Comparison of ENCODE assay signal across 10 cellular contexts in the genomic region with DNA sequence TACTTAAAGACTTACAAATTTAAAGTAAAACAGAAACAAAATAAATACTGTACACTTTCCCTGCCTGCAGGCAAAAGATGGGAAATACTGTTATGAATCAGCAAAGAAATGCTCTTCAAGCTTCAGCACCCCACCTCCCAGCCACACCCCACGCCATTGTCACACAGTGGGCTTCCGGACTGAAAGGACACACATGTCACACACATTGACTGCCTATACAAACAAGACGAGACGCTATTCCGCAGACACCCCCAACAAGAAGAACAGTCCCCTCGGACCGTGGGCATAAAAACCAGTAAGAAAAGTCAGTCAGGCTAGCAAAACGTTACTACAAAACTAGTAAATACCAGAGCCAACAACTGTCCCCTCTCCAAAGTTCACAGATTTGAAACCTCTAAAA. TPM values are rescaled to one million over a fixed set of nuclear protein-coding genes. Genes with fewer than 3 reads are reported as not detected.
DNase-seq lines count a peak whose midpoint lies in the region; ATAC-seq and TF ChIP-seq lines count a peak whose summit lies in the region.
"Had no signal": no experiment of that assay in that cellular context is flagged by ENCODE, and none has a peak within 500 bp of the region (broad histone marks: within the 10 kb centered on the region; RNA-seq: fewer than 3 reads in every experiment).

No MANE protein-coding gene starts in this region.

- no peak overlapping the region for H2AK5ac ChIP-seq in trophoblast cell (ENCODE audit: low read length)

- no peak overlapping the region for H4K8ac ChIP-seq in trophoblast cell (ENCODE audit: low read depth, low read length)

- H3K79me2 ChIP-seq in trophoblast cell (ENCODE audit: control insufficient read depth, insufficient read depth, low read length, poor library complexity) = no peaks in the 10 kb centered on the region

- no peak overlapping the region for H3K9ac ChIP-seq in trophoblast cell (ENCODE audit: low read length)

- H2BK5ac ChIP-seq in trophoblast cell (ENCODE audit: low read depth, low read length, poor library complexity) = no peak overlapping the region

- H3K36me3 Mint-ChIP-seq in activated CD4-positive, alpha-beta memory T cell treated with anti-CD3 and anti-CD28 coated beads for 36 hours = peaks cover under 1% of the 10 kb centered on the region
- no peaks in the 10 kb centered on the region for H3K36me3 Mint-ChIP-seq in nephron progenitor cell (ENCODE audit: low read depth)

- H3K36me3 ChIP-seq in left ventricle myocardium inferior (peaks cover 20% of the 10 kb centered on the region), trophoblast cell (ENCODE audit: control insufficient read depth in 1 of 2, insufficient read depth in 2 of 2, low read length in 2 of 2) (peaks cover 0 to 2% of the 10 kb centered on the region in 2 experiments)

- peaks cover 23% of the 10 kb centered on the region for H3K4me1 Mint-ChIP-seq in activated CD4-positive, alpha-beta memory T cell treated with anti-CD3 and anti-CD28 coated beads for 36 hours (ENCODE audit: low read depth)
- H3K4me1 Mint-ChIP-seq in nephron progenitor cell = no peaks in the 10 kb centered on the region

- peak overlapping the region; percentile 26 for H3K27ac Mint-ChIP-seq in activated CD4-positive, alpha-beta memory T cell treated with anti-CD3 and anti-CD28 coated beads for 36 hours
- H3K27ac Mint-ChIP-seq in nephron progenitor cell = no peak overlapping the region

- H2AFZ ChIP-seq in trophoblast cell (ENCODE audit: insufficient read depth, low read length, poor library complexity) = no peak overlapping the region

- H3K4me3 Mint-ChIP-seq in activated CD4-positive, alpha-beta memory T cell treated with anti-CD3 and anti-CD28 coated beads for 36 hours = no peak overlapping the region
- H3K4me3 Mint-ChIP-seq in nephron progenitor cell = no peak overlapping the region
- H3K4me3 Mint-ChIP-seq: neural crest cell had no signal

- H3K4me2 ChIP-seq in trophoblast cell (ENCODE audit: low read length) = no peak overlapping the region

- H4K91ac ChIP-seq in trophoblast cell (ENCODE audit: low read depth, low read length) = no peak overlapping the region

- no CpG with 5 or more reads among the region's 8 CpGs for WGBS in trophoblast cell (ENCODE audit: extremely low coverage, insufficient coverage, insufficient read length)

- no peak overlapping the region for H3K14ac ChIP-seq in trophoblast cell (ENCODE audit: low read length)

- no peak overlapping the region for H3K23ac ChIP-seq in trophoblast cell (ENCODE audit: low read length)

- DNase-seq in left ventricle myocardium inferior (peak; percentile 18), Right ventricle myocardium superior (no peak), trophoblast cell (no peak), nephron progenitor cell (no peak), cortex of kidney (lab: John Stamatoyannopoulos, UW) (no peak)
- peak; percentile 71 for DNase-seq in activated CD4-positive, alpha-beta memory T cell treated with anti-CD3 and anti-CD28 coated beads for 36 hours
- peak; percentile 49 for DNase-seq in stimulated activated naive CD8-positive, alpha-beta T cell treated with anti-CD3 and anti-CD28 coated beads, Interleukin-15, Interleukin-2, amounts not matched to agents 100 U/mL and 50 U/mL, for 24 hours

- H3K27me3 Mint-ChIP-seq in activated CD4-positive, alpha-beta memory T cell treated with anti-CD3 and anti-CD28 coated beads for 36 hours = no peaks in the 10 kb centered on the region
- no peaks in the 10 kb centered on the region for H3K27me3 Mint-ChIP-seq in nephron progenitor cell (ENCODE audit: low read depth, poor library complexity)

- H3K4me3 ChIP-seq in left ventricle myocardium inferior (no peak overlapping the region), trophoblast cell (ENCODE audit: low read depth, low read length) (no peak overlapping the region)
- H3K4me3 ChIP-seq: SK-N-MC had no signal

- POLR2A ChIA-PET in activated CD4-positive, alpha-beta memory T cell treated with anti-CD3 and anti-CD28 coated beads for 36 hours (lab: Charles Lee) = no interaction called here

- H2BK12ac ChIP-seq in trophoblast cell (ENCODE audit: low read length) = no peak overlapping the region

- no peak overlapping the region for H4K12ac ChIP-seq in trophoblast cell (ENCODE audit: low read depth, low read length)

- H3K27me3 ChIP-seq in left ventricle myocardium inferior (ENCODE audit: low read depth) (no peaks in the 10 kb centered on the region), trophoblast cell (ENCODE audit: insufficient read depth, low read length) (no peaks in the 10 kb centered on the region)

- CTCF ChIA-PET in activated CD4-positive, alpha-beta memory T cell treated with anti-CD3 and anti-CD28 coated beads for 36 hours (lab: Charles Lee) = no interaction called here

- H3K27ac ChIP-seq in left ventricle myocardium inferior (replicated peaks) (peak overlapping the region; percentile 24), trophoblast cell (ENCODE audit: low read depth, low read length) (no peak overlapping the region)
- H3K27ac ChIP-seq: SK-N-MC had no signal

- H3K4me1 ChIP-seq in left ventricle myocardium inferior (peaks cover 7% of the 10 kb centered on the region), trophoblast cell (ENCODE audit: control insufficient read depth in 1 of 2, insufficient read depth in 2 of 2, low read length in 2 of 2) (no peaks in the 10 kb centered on the region)

- H3K9me3 ChIP-seq in left ventricle myocardium inferior (replicated peaks) = no peaks in the 10 kb centered on the region
- H3K9me3 ChIP-seq in trophoblast cell (ENCODE audit: insufficient read depth, low read depth, low read length) = no peaks in the 10 kb centered on the region

- no peak overlapping the region for H3K4ac ChIP-seq in trophoblast cell (ENCODE audit: low read depth, low read length)

- intact Hi-C loops in left ventricle myocardium inferior (cut with micrococcal nuclease) = no loop called here
- intact Hi-C loops in Right ventricle myocardium superior (cut with DNase I) = no loop called here
- intact Hi-C loops in activated CD4-positive, alpha-beta memory T cell treated with anti-CD3 and anti-CD28 coated beads for 36 hours (cut with micrococcal nuclease) = loop anchor here (2.0 to 5.0 kb wide), 2 partner anchors 24 to 92 kb away; partner anchors contain the start of gene KDM7A

- H3K79me1 ChIP-seq in trophoblast cell (ENCODE audit: low read length) = no peaks in the 10 kb centered on the region

- H3K18ac ChIP-seq in trophoblast cell (ENCODE audit: low read length) = no peak overlapping the region

- no peak for ATAC-seq in Right ventricle myocardium superior (ENCODE audit: poor library complexity)
- ATAC-seq in HG03039 (IDR thresholded peaks at IDR 0.05; ENCODE audit: unreplicated experiment) = peak; percentile 90
- peak; percentile 62 for ATAC-seq in stimulated activated naive CD8-positive, alpha-beta T cell treated with anti-CD3 and anti-CD28 coated beads, Interleukin-15, Interleukin-2, amounts not matched to agents 100 U/mL and 50 U/mL, for 24 hours

- no peaks in the 10 kb centered on the region for H3K9me3 Mint-ChIP-seq in activated CD4-positive, alpha-beta memory T cell treated with anti-CD3 and anti-CD28 coated beads for 36 hours
- no peaks in the 10 kb centered on the region for H3K9me3 Mint-ChIP-seq in nephron progenitor cell
- H3K9me3 Mint-ChIP-seq: neural crest cell had no signal

- H2BK120ac ChIP-seq in trophoblast cell (ENCODE audit: insufficient read depth, low read length, poor library complexity) = no peak overlapping the region

- TF ChIP-seq CTCF in left ventricle myocardium inferior (IDR thresholded peaks at IDR 0.05; ENCODE audit: borderline replicate concordance) (no peak), nephron progenitor cell (IDR thresholded peaks at IDR 0.05) (no peak)

RNA-seq across cellular contexts. Expression of gene PARP12, which starts 22.2 kb away (rescaled TPM):
- total RNA-seq in left ventricle myocardium inferior (16.4 TPM), Right ventricle myocardium superior (10.5 TPM)
- total RNA-seq in activated CD4-positive, alpha-beta memory T cell treated with anti-CD3 and anti-CD28 coated beads for 36 hours = 10 to 100 TPM; 26.7 to 30.6 TPM
- polyA plus RNA-seq in trophoblast cell (2013) = 1.2 and 1.3 TPM in 2 replicates

Comparison
In these comparisons a context has a peak if more than half of its experiments do, and no peak if none do; other contexts are left out.
1. DNase-seq: peak in left ventricle myocardium inferior (single experiment), activated CD4-positive, alpha-beta memory T cell treated with anti-CD3 and anti-CD28 coated beads for 36 hours (single experiment) and stimulated activated naive CD8-positive, alpha-beta T cell treated with anti-CD3 and anti-CD28 coated beads, Interleukin-15, Interleukin-2, amounts not matched to agents 100 U/mL and 50 U/mL, for 24 hours (single experiment); none in Right ventricle myocardium superior (single experiment), trophoblast cell (0 of 2), nephron progenitor cell (single experiment) and cortex of kidney (single experiment).